ENCODE assay signal across 14 cellular contexts in the genomic region with DNA sequence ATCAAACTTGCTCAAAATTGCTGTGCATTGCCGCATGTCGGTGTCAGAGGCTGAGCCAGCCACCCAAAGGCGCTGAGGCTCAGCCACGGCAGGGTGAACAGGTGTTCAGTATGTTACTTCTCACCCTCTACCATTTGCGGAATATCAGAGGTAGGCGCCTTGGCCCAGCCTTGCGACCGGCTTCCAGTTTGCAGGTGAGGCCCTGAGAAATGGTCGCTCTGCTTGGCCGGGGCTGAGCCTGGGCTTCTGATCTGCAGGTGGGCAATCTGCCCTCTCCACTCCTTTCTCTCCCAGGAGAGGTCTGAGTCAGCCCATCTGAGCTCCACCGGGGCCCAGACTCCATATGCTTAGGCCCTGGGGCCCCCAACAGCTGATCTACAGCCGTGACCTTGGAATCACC.
A peak's percentile ranks its signal among the peaks of the same experiment; 100 is the strongest.
DNase-seq lines count a peak whose midpoint lies in the region; TF ChIP-seq lines count a peak whose summit lies in the region.
"Had no signal": no experiment of that assay in that cellular context is flagged by ENCODE, and none has a peak within 500 bp of the region (broad histone marks: within the 10 kb centered on the region; RNA-seq: fewer than 3 reads in every experiment).

No MANE protein-coding gene starts in this region.

- no peaks in the 10 kb centered on the region for H3K27me3 ChIP-seq in BLaER1 treated with 17β-estradiol and CSF1 and Interleukin-3, amounts not matched to agents 10 nM and 100 nM
- H3K27me3 ChIP-seq in H7 (ENCODE audit: control insufficient read depth, insufficient read depth, low read length) (no peaks in the 10 kb centered on the region), neuronal stem cell (ENCODE audit: control insufficient read depth in 3 of 3, insufficient read depth in 3 of 3, low read depth in 1 of 3, low read length in 3 of 3) (peaks cover 0 to 39% (median 0%) of the 10 kb centered on the region in 3 experiments), sigmoid colon (no peaks in the 10 kb centered on the region), GM23248 (replicated peaks; ENCODE audit: insufficient read depth) (peaks cover 61% of the 10 kb centered on the region)

- H3K4ac ChIP-seq in neuronal stem cell (ENCODE audit: low read length): no peak overlapping the region

- no peaks in the 10 kb centered on the region for H3K36me3 ChIP-seq in BLaER1 treated with 17β-estradiol and CSF1 and Interleukin-3, amounts not matched to agents 10 nM and 100 nM
- no peaks in the 10 kb centered on the region for H3K36me3 ChIP-seq in H7 (replicated peaks; ENCODE audit: control insufficient read depth, insufficient read depth, low read length)
- no peaks in the 10 kb centered on the region for H3K36me3 ChIP-seq in neuronal stem cell (replicated peaks in 1 of 2; ENCODE audit: control insufficient read depth in 2 of 2, insufficient read depth in 2 of 2, low read length in 2 of 2)
- H3K36me3 ChIP-seq in sigmoid colon: no peaks in the 10 kb centered on the region
- no peaks in the 10 kb centered on the region for H3K36me3 ChIP-seq in GM23248 (ENCODE audit: low read depth)

- H2BK15ac ChIP-seq in neuronal stem cell (ENCODE audit: low read length): peak overlapping the region; percentile 14

- peak overlapping the region; percentile 20 for H2AK5ac ChIP-seq in neuronal stem cell (ENCODE audit: low read depth, low read length)

- no peak for TF ChIP-seq CTCF in sigmoid colon (IDR thresholded peaks at IDR 0.05)

- intact Hi-C loops in sigmoid colon (cut with DNase I): no loop called here

- no peak overlapping the region for H3K9ac ChIP-seq in BLaER1 treated with 17β-estradiol and CSF1 and Interleukin-3, amounts not matched to agents 10 nM and 100 nM
- H3K9ac ChIP-seq in neuronal stem cell (ENCODE audit: low read depth, low read length, poor library complexity) (no peak overlapping the region), GM23248 (no peak overlapping the region)

- in situ Hi-C loops in GM23248 (cut with MboI): no loop called here

- H3K4me1 ChIP-seq in BLaER1 treated with 17β-estradiol and CSF1 and Interleukin-3, amounts not matched to agents 10 nM and 100 nM: peaks cover 7 to 35% (median 29%) of the 10 kb centered on the region in 10 experiments
- H3K4me1 ChIP-seq in neuronal stem cell (ENCODE audit: control insufficient read depth in 2 of 2, insufficient read depth in 1 of 2, low read depth in 1 of 2, low read length in 2 of 2): peaks cover 0 to 4% of the 10 kb centered on the region in 2 donors
- no peaks in the 10 kb centered on the region for H3K4me1 ChIP-seq in sigmoid colon
- no peaks in the 10 kb centered on the region for H3K4me1 ChIP-seq in GM23248 (ENCODE audit: insufficient read depth)

- no peak overlapping the region for H3K4me3 ChIP-seq in BLaER1 treated with 17β-estradiol and CSF1 and Interleukin-3, amounts not matched to agents 10 nM and 100 nM
- H3K4me3 ChIP-seq in H7 (ENCODE audit: insufficient read depth, low read depth, low read length) (no peak overlapping the region), neuronal stem cell (ENCODE audit: low read length in 2 of 2) (no peak overlapping the region), sigmoid colon (no peak overlapping the region), GM23248 (no peak overlapping the region)

- H2BK5ac ChIP-seq in neuronal stem cell (ENCODE audit: low read length): no peak overlapping the region

- no peak overlapping the region for H4K91ac ChIP-seq in neuronal stem cell (ENCODE audit: low read depth, low read length, poor library complexity)

- WGBS in neuronal stem cell (ENCODE audit: extremely low coverage in 2 of 2, insufficient read length in 2 of 2, insufficient replicate concordance in 1 of 2), 2 donors: no CpG with 5 or more reads among the region's 12 CpGs
- 90 to 93% methylated on average over 12 of the region's 12 CpGs for WGBS in sigmoid colon, 2 donors
- WGBS in GM23248 (ENCODE audit: low coverage in 1 of 2, low lambda C conversion rate in 2 of 2, missing lambda C conversion rate in 2 of 2), 2 experiments: 60 to 62% methylated on average over 12 of the region's 12 CpGs

- H2BK12ac ChIP-seq in neuronal stem cell (ENCODE audit: low read length): no peak overlapping the region

- H3K79me2 ChIP-seq in GM23248 (ENCODE audit: insufficient read depth): no peaks in the 10 kb centered on the region

- peak overlapping the region; percentile 53 for H4K8ac ChIP-seq in neuronal stem cell (ENCODE audit: low read depth, low read length)

- H2BK120ac ChIP-seq in neuronal stem cell (ENCODE audit: low read depth, low read length): no peak overlapping the region

- no peaks in the 10 kb centered on the region for H3K79me1 ChIP-seq in neuronal stem cell (ENCODE audit: low read depth, low read length)

- peak; percentile 7 for DNase-seq in H7
- DNase-seq in neuronal stem cell (ENCODE audit: low spot score): no peak
- DNase-seq in sigmoid colon: no peak
- no peak for DNase-seq in GM23248
- DNase-seq in NCI-H1105 treated with DMSO at 0.1 percent for 48 hours (lab: John Stamatoyannopoulos, UW): no peak
- DNase-seq: Calu3; CD4-positive, alpha-beta T cell; CD8-positive, alpha-beta memory T cell; DMS53; DMS79 treated with DMSO at 0.1 percent for 48 hours; GF-D8; GOT3; HCEC 1CT had no signal

- no peaks in the 10 kb centered on the region for H3F3A ChIP-seq in GM23248 (ENCODE audit: insufficient read depth)

- peak overlapping the region; percentile 21 for H3K18ac ChIP-seq in neuronal stem cell (ENCODE audit: low read length)

- peaks cover 0 to 15% (median 8%) of the 10 kb centered on the region in 11 experiments; a peak in 11 of 22 replicates for H3K9me3 ChIP-seq in BLaER1 treated with 17β-estradiol and CSF1 and Interleukin-3, amounts not matched to agents 10 nM and 100 nM (replicated peaks in 1 of 11)
- H3K9me3 ChIP-seq in neuronal stem cell (replicated peaks in 1 of 2; ENCODE audit: control insufficient read depth in 2 of 2, insufficient read depth in 1 of 2, low read depth in 1 of 2, low read length in 2 of 2) (peaks cover 0 to 8% of the 10 kb centered on the region in 2 donors), sigmoid colon (peaks cover 0 to 3% (median 0%) of the 10 kb centered on the region in 4 donors), GM23248 (ENCODE audit: low read depth) (no peaks in the 10 kb centered on the region)

- no peak overlapping the region for H2AFZ ChIP-seq in neuronal stem cell (ENCODE audit: low read length)
- H2AFZ ChIP-seq in GM23248: no peak overlapping the region

- H4K20me1 ChIP-seq in BLaER1 treated with 17β-estradiol and CSF1 and Interleukin-3, amounts not matched to agents 10 nM and 100 nM: no peaks in the 10 kb centered on the region
- H4K20me1 ChIP-seq in GM23248 (ENCODE audit: insufficient read depth): no peaks in the 10 kb centered on the region

- TF ChIP-seq POLR2A in sigmoid colon (IDR thresholded peaks at IDR 0.05): no peak

- H3K9me2 ChIP-seq in GM23248 (ENCODE audit: insufficient read depth): no peaks in the 10 kb centered on the region

- no peak overlapping the region for H3K27ac ChIP-seq in BLaER1 treated with 17β-estradiol and CSF1 and Interleukin-3, amounts not matched to agents 10 nM and 100 nM
- no peak overlapping the region for H3K27ac ChIP-seq in neuronal stem cell (replicated peaks; ENCODE audit: low read length)
- H3K27ac ChIP-seq in sigmoid colon: no peak overlapping the region
- H3K27ac ChIP-seq in GM23248: no peak overlapping the region

- H3K23ac ChIP-seq in neuronal stem cell (ENCODE audit: low read depth, low read length, poor library complexity): no peak overlapping the region

- peak overlapping the region in 8 of 11 experiments; percentile 8 to 58 (median 47); a peak in 14 of 22 replicates for H3K4me2 ChIP-seq in BLaER1 treated with 17β-estradiol and CSF1 and Interleukin-3, amounts not matched to agents 10 nM and 100 nM
- H3K4me2 ChIP-seq in neuronal stem cell (ENCODE audit: insufficient read depth, low read length, poor library complexity, severe bottlenecking): no peak overlapping the region
- H3K4me2 ChIP-seq in GM23248 (ENCODE audit: unreplicated experiment): no peak overlapping the region

- no peak overlapping the region for H3K14ac ChIP-seq in neuronal stem cell (ENCODE audit: low read length)

- no peak for TF ChIP-seq EP300 in sigmoid colon (IDR thresholded peaks at IDR 0.05)

Comparison
In these comparisons a context has a peak if more than half of its experiments do, and no peak if none do; other contexts are left out.
1. H3K4me2 ChIP-seq: peak in BLaER1 treated with 17β-estradiol and CSF1 and Interleukin-3, amounts not matched to agents 10 nM and 100 nM (8 of 11); none in neuronal stem cell (single experiment) and GM23248 (single experiment).